Comparison of ENCODE assay signal across 20 cellular contexts in the genomic region with DNA sequence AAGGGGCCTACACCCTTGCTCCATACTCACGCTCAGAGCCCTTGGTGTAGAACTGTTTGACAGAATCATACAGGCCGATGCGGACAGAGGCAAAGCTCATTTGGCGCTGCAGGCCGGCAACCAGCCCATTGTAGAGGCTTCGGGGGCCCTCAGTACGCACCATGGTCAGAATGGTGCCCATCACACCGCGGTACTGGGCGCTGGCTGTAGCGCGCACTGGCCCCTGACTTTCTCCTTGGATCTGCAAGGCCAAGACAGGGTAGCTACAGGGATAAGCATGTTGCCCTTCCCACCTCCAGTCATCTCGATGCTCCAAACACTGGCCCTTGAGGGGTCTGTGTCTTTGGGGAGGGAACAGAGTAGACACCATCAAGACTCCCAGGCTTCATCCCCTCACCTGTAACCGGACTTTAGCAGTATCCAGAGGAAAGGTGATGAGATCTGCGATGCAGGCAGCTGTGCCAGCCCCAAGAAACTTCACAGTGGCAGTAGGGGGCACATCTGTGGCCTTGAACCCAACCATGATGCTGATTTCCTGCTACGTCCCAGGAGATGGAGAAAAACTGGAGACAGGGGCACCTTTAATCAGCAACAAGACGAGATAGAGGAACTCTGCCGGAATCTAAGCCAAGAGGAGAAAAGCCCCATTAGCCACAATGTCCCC. TPM values are rescaled to one million over a fixed set of nuclear protein-coding genes. Genes with fewer than 3 reads are reported as not detected.
A peak's percentile ranks its signal among the peaks of the same experiment; 100 is the strongest.
DNase-seq lines count a peak whose midpoint lies in the region; ATAC-seq, FAIRE-seq and TF ChIP-seq lines count a peak whose summit lies in the region.
"Had no signal": no experiment of that assay in that cellular context is flagged by ENCODE, and none has a peak within 500 bp of the region (broad histone marks: within the 10 kb centered on the region; RNA-seq: fewer than 3 reads in every experiment).

No MANE protein-coding gene starts in this region.

- H3K4me1 Mint-ChIP-seq in activated CD8-positive, alpha-beta T cell treated with anti-CD3 and anti-CD28 coated beads for 36 hours (ENCODE audit: low read depth): peaks cover 74% of the 10 kb centered on the region

- no peak for TF ChIP-seq CTCF in activated CD8-positive, alpha-beta T cell treated with anti-CD3 and anti-CD28 coated beads for 36 hours (IDR thresholded peaks at IDR 0.05)
- TF ChIP-seq CTCF in kidney (IDR thresholded peaks at IDR 0.05; ENCODE audit: borderline replicate concordance, extremely low read depth, insufficient read depth) (no peak), lower leg skin (IDR thresholded peaks at IDR 0.05) (no peak)

- CTCF ChIA-PET in activated CD8-positive, alpha-beta T cell treated with anti-CD3 and anti-CD28 coated beads for 36 hours (lab: Charles Lee): no interaction called here

- no peaks in the 10 kb centered on the region for H3K9me3 Mint-ChIP-seq in activated CD8-positive, alpha-beta T cell treated with anti-CD3 and anti-CD28 coated beads for 36 hours

- no peaks in the 10 kb centered on the region for H3K27me3 ChIP-seq in subcutaneous abdominal adipose tissue (ENCODE audit: control insufficient read depth in 5 of 5, insufficient read depth in 4 of 5, low read length in 5 of 5)
- H3K27me3 ChIP-seq: colonic mucosa, tibial nerve had no signal

- ATAC-seq in Right ventricle myocardium superior (ENCODE audit: poor library complexity): no peak
- no peak for ATAC-seq in Right ventricle myocardium inferior
- no peak for ATAC-seq in activated CD8-positive, alpha-beta T cell treated with anti-CD3 and anti-CD28 coated beads for 36 hours

- H3K27ac Mint-ChIP-seq in activated CD8-positive, alpha-beta T cell treated with anti-CD3 and anti-CD28 coated beads for 36 hours: peak overlapping the region; percentile 98

- peaks cover 87% of the 10 kb centered on the region for H3K36me3 Mint-ChIP-seq in activated CD8-positive, alpha-beta T cell treated with anti-CD3 and anti-CD28 coated beads for 36 hours (ENCODE audit: low read depth)

- H3K27ac ChIP-seq in kidney (ENCODE audit: low read depth in 2 of 2, low read length in 2 of 2) (no peak overlapping the region), subcutaneous abdominal adipose tissue (ENCODE audit: low read depth, low read length) (peak overlapping the region; percentile 37)
- H3K27ac ChIP-seq: colonic mucosa had no signal

- POLR2A ChIA-PET in activated CD8-positive, alpha-beta T cell treated with anti-CD3 and anti-CD28 coated beads for 36 hours (lab: Charles Lee): interaction anchor here (4.8 to 16.4 kb wide), 4 partner anchors 7 to 37 kb away, joined by 46 to 269 read pairs (median 128); a partner anchor contains a TSS

- H3K36me3 ChIP-seq in kidney (ENCODE audit: control insufficient read depth in 1 of 2, insufficient read depth in 2 of 2, low read length in 2 of 2): peaks cover 0 to 4% of the 10 kb centered on the region in 2 donors
- peaks cover 0 to 59% (median 52%) of the 10 kb centered on the region in 5 donors for H3K36me3 ChIP-seq in subcutaneous abdominal adipose tissue (ENCODE audit: control insufficient read depth in 5 of 5, insufficient read depth in 5 of 5, low read length in 5 of 5)

- intact Hi-C loops in Right ventricle myocardium superior (cut with DNase I) (no loop called here), Right ventricle myocardium inferior (cut with DNase I) (no loop called here), kidney (cut with DNase I) (no loop called here), lower leg skin (cut with DNase I; ENCODE audit: low total_unique reads) (no loop called here)
- intact Hi-C loops in activated CD8-positive, alpha-beta T cell treated with anti-CD3 and anti-CD28 coated beads for 36 hours (cut with micrococcal nuclease): no loop called here

- FAIRE-seq in kidney (lab: Jason Lieb, UNC) (no peak), RCC 7860 (lab: Jason Lieb, UNC) (no peak)
- FAIRE-seq: H54, keratinocyte had no signal

- H3K9ac ChIP-seq in kidney (ENCODE audit: low read length in 2 of 2): no peak overlapping the region
- H3K9ac ChIP-seq in subcutaneous abdominal adipose tissue (ENCODE audit: low read length in 5 of 5): no peak overlapping the region

- H3K9me3 ChIP-seq in kidney (ENCODE audit: control insufficient read depth in 1 of 2, low read length in 2 of 2): no peaks in the 10 kb centered on the region
- no peaks in the 10 kb centered on the region for H3K9me3 ChIP-seq in subcutaneous abdominal adipose tissue (ENCODE audit: control insufficient read depth in 5 of 5, low read length in 5 of 5)
- H3K9me3 ChIP-seq: colonic mucosa, tibial nerve had no signal

- DNase-seq in Right ventricle myocardium superior (peak; percentile 10), Right ventricle myocardium inferior (ENCODE audit: missing footprints) (no peak), kidney (peak; percentile 49), islet precursor cell (no peak), lower leg skin (ENCODE audit: low spot score in 2 of 2) (no peak), RCC 7860 (ENCODE audit: low spot score) (no peak)
- DNase-seq in activated CD8-positive, alpha-beta T cell treated with anti-CD3 and anti-CD28 coated beads for 36 hours: no peak
- DNase-seq: activated CD4-positive, CD25-positive, alpha-beta regulatory T cell; colonic mucosa; NCI-H1417; NCI-H2171; NCI-H748 treated with DMSO at 0.1 percent for 48 hours; stimulated activated CD4-positive, alpha-beta T cell treated with anti-CD3 and anti-CD28 coated beads, Interleukin-4, amount 100 ng/mL, for 24 hours; stimulated activated CD8-positive, alpha-beta memory T cell treated with anti-CD3 and anti-CD28 coated beads, Interleukin-4, amount 100 ng/mL, for 48 hours had no signal

- no peak overlapping the region for H3K4me3 ChIP-seq in kidney (ENCODE audit: low read length in 2 of 2)
- H3K4me3 ChIP-seq in subcutaneous abdominal adipose tissue (ENCODE audit: low read depth in 1 of 5, low read length in 5 of 5): no peak overlapping the region
- no peak overlapping the region for H3K4me3 ChIP-seq in lower leg skin (ENCODE audit: low read depth, poor library complexity, severe bottlenecking)
- H3K4me3 ChIP-seq: colonic mucosa, tibial nerve had no signal

- no peaks in the 10 kb centered on the region for H3K27me3 Mint-ChIP-seq in activated CD8-positive, alpha-beta T cell treated with anti-CD3 and anti-CD28 coated beads for 36 hours

- TF ChIP-seq POLR2A in lower leg skin (IDR thresholded peaks at IDR 0.05): no peak

- no peak overlapping the region for H3K4me3 Mint-ChIP-seq in activated CD8-positive, alpha-beta T cell treated with anti-CD3 and anti-CD28 coated beads for 36 hours

- WGBS in lower leg skin, 2 donors: 93 to 97% methylated on average over 18 of the region's 18 CpGs

- H3K4me1 ChIP-seq in kidney (ENCODE audit: control insufficient read depth in 1 of 2, insufficient read depth in 1 of 2, low read depth in 1 of 2, low read length in 2 of 2) (peaks cover 0 to 7% of the 10 kb centered on the region in 2 donors), subcutaneous abdominal adipose tissue (ENCODE audit: control insufficient read depth in 5 of 5, insufficient read depth in 5 of 5, low read length in 5 of 5) (peaks cover 0 to 86% (median 53%) of the 10 kb centered on the region in 5 donors)

RNA-seq across cellular contexts. Expression of a gene that starts 4.7 kb away (rescaled TPM):
- 25.8 TPM for total RNA-seq in Right ventricle myocardium superior
- 36.4 TPM for total RNA-seq in Right ventricle myocardium inferior
- total RNA-seq in activated CD8-positive, alpha-beta T cell treated with anti-CD3 and anti-CD28 coated beads for 36 hours: 100 to 1,000 TPM; 244 to 252 TPM
- total RNA-seq in kidney: 104 TPM
- polyA plus RNA-seq in kidney (ENCODE audit: insufficient read depth, low read depth, low replicate concordance): 36.4 TPM
- 10 to 100 TPM in 2 of 4 donors, 1 to 10 TPM in 2; 2.2 to 14.0 (median 10.1) TPM for total RNA-seq in lower leg skin

RNA-seq across cellular contexts. Expression of a gene that starts 27.2 kb away (rescaled TPM):
- not detected for total RNA-seq in Right ventricle myocardium superior
- total RNA-seq in Right ventricle myocardium inferior: not detected
- total RNA-seq in activated CD8-positive, alpha-beta T cell treated with anti-CD3 and anti-CD28 coated beads for 36 hours: under 1 TPM in 1 of 2 experiments, not detected in 1; 0.18 TPM
- total RNA-seq in kidney: 4.3 TPM
- polyA plus RNA-seq in kidney (ENCODE audit: insufficient read depth, low read depth, low replicate concordance): 1.5 TPM
- under 1 TPM in 1 of 4 donors, not detected in 3; 0.42 TPM for total RNA-seq in lower leg skin
- total RNA-seq: colonic mucosa, osteocyte had no signal
- polyA plus RNA-seq: esophagus had no signal

RNA-seq across cellular contexts. Expression of a gene that starts 30.9 kb away (rescaled TPM):
- total RNA-seq in Right ventricle myocardium superior (17.2 TPM), Right ventricle myocardium inferior (13.1 TPM), kidney (4.0 TPM), lower leg skin (1 to 10 TPM in 3 of 4 donors, under 1 TPM in 1; 0.68 to 6.4 (median 3.6) TPM)
- total RNA-seq in activated CD8-positive, alpha-beta T cell treated with anti-CD3 and anti-CD28 coated beads for 36 hours: 1 to 10 TPM; 1.5 to 2.2 TPM
- 0.28 TPM for polyA plus RNA-seq in kidney (ENCODE audit: insufficient read depth, low read depth, low replicate concordance)

Comparison
In these comparisons a context has a peak if more than half of its experiments do, and no peak if none do; other contexts are left out.
1. DNase-seq: peak in Right ventricle myocardium superior (single experiment) and kidney (single experiment); none in Right ventricle myocardium inferior (single experiment), activated CD8-positive, alpha-beta T cell treated with anti-CD3 and anti-CD28 coated beads for 36 hours (single experiment), islet precursor cell (single experiment), lower leg skin (0 of 2) and RCC 7860 (single experiment).